1 cellular context compared by ENCODE assay signal in genomic region chr7:121398246-121398645, GRCh38.
TF ChIP-seq lines count a peak whose summit lies in the region.

No MANE protein-coding gene starts in this region.

TF ChIP-seq in IMR-90, 13 proteins besides CTCF, POLR2A, EP300 and RAD21 (continued from another document):
- TF ChIP-seq, protein P1, sequence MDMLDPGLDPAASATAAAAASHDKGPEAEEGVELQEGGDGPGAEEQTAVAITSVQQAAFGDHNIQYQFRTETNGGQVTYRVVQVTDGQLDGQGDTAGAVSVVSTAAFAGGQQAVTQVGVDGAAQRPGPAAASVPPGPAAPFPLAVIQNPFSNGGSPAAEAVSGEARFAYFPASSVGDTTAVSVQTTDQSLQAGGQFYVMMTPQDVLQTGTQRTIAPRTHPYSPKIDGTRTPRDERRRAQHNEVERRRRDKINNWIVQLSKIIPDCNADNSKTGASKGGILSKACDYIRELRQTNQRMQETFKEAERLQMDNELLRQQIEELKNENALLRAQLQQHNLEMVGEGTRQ (IDR thresholded peaks at IDR 0.05; ENCODE audit: low read depth, low read length) = no peak
- no peak for TF ChIP-seq CHD1 (IDR thresholded peaks at IDR 0.05; ENCODE audit: low read depth, low read length)
- no peak for TF ChIP-seq SMC3 (IDR thresholded peaks at IDR 0.05; ENCODE audit: low read depth, low read length)
- no peak for TF ChIP-seq ELK1 (IDR thresholded peaks at IDR 0.05; ENCODE audit: borderline replicate concordance, low read depth, low read length)
- no peak for TF ChIP-seq BHLHE40 (IDR thresholded peaks at IDR 0.05; ENCODE audit: low read depth, low read length)
- TF ChIP-seq MAZ (IDR thresholded peaks at IDR 0.05; ENCODE audit: borderline replicate concordance, low read depth, low read length) = no peak
- no peak for TF ChIP-seq MXI1 (IDR thresholded peaks at IDR 0.05; ENCODE audit: borderline replicate concordance, low read depth, low read length)
- no peak for TF ChIP-seq MAFK (IDR thresholded peaks at IDR 0.05; ENCODE audit: low read depth, low read length)
